Comparison of ENCODE assay signal across 8 cellular contexts in genomic region chr1:220113136-220113695, GRCh38. TPM values are rescaled to one million over a fixed set of nuclear protein-coding genes. Genes with fewer than 3 reads are reported as not detected.
DNase-seq lines count a peak whose midpoint lies in the region; ATAC-seq and TF ChIP-seq lines count a peak whose summit lies in the region.

No MANE protein-coding gene starts in this region.

- H3K27ac ChIP-seq in heart left ventricle (no peak overlapping the region), thoracic aorta (no peak overlapping the region), suprapubic skin (no peak overlapping the region)

- H3K9me3 ChIP-seq in heart left ventricle (no peaks in the 10 kb centered on the region), thoracic aorta (no peaks in the 10 kb centered on the region), suprapubic skin (no peaks in the 10 kb centered on the region)

- H3K4me3 ChIP-seq in heart left ventricle (no peak overlapping the region), thoracic aorta (no peak overlapping the region), suprapubic skin (no peak overlapping the region)

- H3K36me3 ChIP-seq in heart left ventricle = peaks cover 0 to 97% (median 88%) of the 10 kb centered on the region in 9 donors
- H3K36me3 ChIP-seq in thoracic aorta = peaks cover 40% of the 10 kb centered on the region
- peaks cover 78% of the 10 kb centered on the region for H3K36me3 ChIP-seq in suprapubic skin

- intact Hi-C loops in heart left ventricle (cut with DNase I) = loop anchor here in 1 of 10 donors (10.0 kb wide), 1 partner anchor 662 kb away; no protein-coding TSS in a partner anchor
- intact Hi-C loops in Right ventricle myocardium inferior (cut with DNase I) = no loop called here

- DNase-seq in heart left ventricle = no peak
- DNase-seq in Right ventricle myocardium inferior (ENCODE audit: missing footprints) = no peak
- DNase-seq in SKM-1 (lab: John Stamatoyannopoulos, UW; ENCODE audit: unreplicated experiment) = peak; percentile 29
- peak; percentile 49 for DNase-seq in fibroblast of peridontal ligament (ENCODE audit: extremely low read depth)
- no peak for DNase-seq in thoracic aorta (ENCODE audit: low spot score)
- no peak for DNase-seq in suprapubic skin (ENCODE audit: low spot score in 2 of 2)

- H3K4me1 ChIP-seq in heart left ventricle (peaks cover 0 to under 1% (median 0%) of the 10 kb centered on the region in 12 donors), thoracic aorta (ENCODE audit: control insufficient read depth in 1 of 2, low read depth in 2 of 2) (peaks cover 0 to under 1% of the 10 kb centered on the region in 2 donors), suprapubic skin (no peaks in the 10 kb centered on the region)

- H3K27me3 ChIP-seq in heart left ventricle (no peaks in the 10 kb centered on the region), thoracic aorta (replicated peaks; ENCODE audit: insufficient read depth) (no peaks in the 10 kb centered on the region), suprapubic skin (no peaks in the 10 kb centered on the region)

- WGBS in heart left ventricle, 4 donors = 70 to 84% (median 79%) methylated on average over 5 of the region's 5 CpGs
- WGBS in suprapubic skin = 83% methylated on average over 5 of the region's 5 CpGs

- peak; percentile 38 to 67 (median 56) for TF ChIP-seq CTCF in heart left ventricle (IDR thresholded peaks at IDR 0.05)
- TF ChIP-seq CTCF in thoracic aorta (IDR thresholded peaks at IDR 0.05) = peak; percentile 39
- peak in 1 of 2 donors; percentile 38 for TF ChIP-seq CTCF in suprapubic skin (IDR thresholded peaks at IDR 0.05)

- ATAC-seq in heart left ventricle (no peak), Right ventricle myocardium inferior (no peak), HG02759 (IDR thresholded peaks at IDR 0.05; ENCODE audit: unreplicated experiment) (peak; percentile 66), thoracic aorta (ENCODE audit: insufficient number of reproducible peaks, low FRiP score, low read depth) (no peak), GM18858 (IDR thresholded peaks at IDR 0.05; ENCODE audit: unreplicated experiment) (no peak)

- no peak for TF ChIP-seq POLR2A in heart left ventricle (IDR thresholded peaks at IDR 0.05)
- no peak for TF ChIP-seq POLR2A in suprapubic skin (IDR thresholded peaks at IDR 0.05)

- no peak for TF ChIP-seq EP300 in suprapubic skin (IDR thresholded peaks at IDR 0.05)

RNA-seq across cellular contexts. Expression of gene IARS2, which starts 19.3 kb away (rescaled TPM):
- total RNA-seq in heart left ventricle (10 to 100 TPM; 62.3 to 87.2 (median 79.3) TPM), Right ventricle myocardium inferior (82.3 TPM), thoracic aorta (10 to 100 TPM; 44.6 to 56.0 TPM), suprapubic skin (10 to 100 TPM; 49.7 to 73.3 (median 64.6) TPM)
- 10 to 100 TPM; 23.2 to 72.7 TPM for polyA plus RNA-seq in heart left ventricle

RNA-seq across cellular contexts. Expression of gene BPNT1, which starts 23.6 kb away (rescaled TPM):
- total RNA-seq in heart left ventricle (10 to 100 TPM; 13.4 to 25.8 (median 18.8) TPM), Right ventricle myocardium inferior (19.1 TPM), thoracic aorta (10 to 100 TPM; 19.1 to 21.9 TPM), suprapubic skin (10 to 100 TPM; 18.4 to 25.6 (median 20.2) TPM)
- polyA plus RNA-seq in heart left ventricle = 10 to 100 TPM in 1 of 2 donors, 1 to 10 TPM in 1; 7.4 to 19.9 TPM

Comparison
In these comparisons a context has a peak if more than half of its experiments do, and no peak if none do; other contexts are left out.
1. DNase-seq: peak in SKM-1 (single experiment) and fibroblast of peridontal ligament (single experiment); none in heart left ventricle (0 of 5), Right ventricle myocardium inferior (single experiment), thoracic aorta (single experiment) and suprapubic skin (0 of 2).